In genomic region chr4:100510551-100510950, GRCh38 we compare ENCODE assay signal across 26 cellular contexts. TPM values are rescaled to one million over a fixed set of nuclear protein-coding genes. Genes with fewer than 3 reads are reported as not detected.
DNase-seq lines count a peak whose midpoint lies in the region; ATAC-seq and TF ChIP-seq lines count a peak whose summit lies in the region.
"Had no signal": no experiment of that assay in that cellular context is flagged by ENCODE, and none has a peak within 500 bp of the region (broad histone marks: within the 10 kb centered on the region; RNA-seq: fewer than 3 reads in every experiment).

No MANE protein-coding gene starts in this region.

- H2AFZ ChIP-seq in GM23248: peak overlapping the region; percentile 24

- peaks cover 11% of the 10 kb centered on the region for H3K27me3 Mint-ChIP-seq in T-helper 2 cell treated with Interferon-gamma antibody and Interleukin-4, amounts not matched to agents 5 μg/mL and 100 μg/mL, for 36 hours (ENCODE audit: low read depth)
- H3K27me3 Mint-ChIP-seq: brain had no signal

- H3K9ac ChIP-seq in GM23248: no peak overlapping the region

- H3K9me2 ChIP-seq in GM23248 (ENCODE audit: insufficient read depth): 0 out of 2 replicates have a peak, but pooled peaks cover 5% of the 10 kb centered on the region

- intact Hi-C loops in A673 (cut with micrococcal nuclease; ENCODE audit: unreplicated experiment): loop anchor here (2.0 to 10.0 kb wide), 2 partner anchors 138 to 224 kb away; no protein-coding TSS in a partner anchor
- intact Hi-C loops in breast epithelium (cut with DNase I; ENCODE audit: low total_unique reads): no loop called here

- H3K4me3 ChIP-seq in A673 (ENCODE audit: low read depth, low read length, poor library complexity, severe bottlenecking) (no peak overlapping the region), GM23248 (no peak overlapping the region), fibroblast of the aortic adventitia (ENCODE audit: low read depth, low read length) (no peak overlapping the region), breast epithelium (no peak overlapping the region)

- no peaks in the 10 kb centered on the region for H3K36me3 ChIP-seq in A673 (ENCODE audit: insufficient read depth, low read length, poor library complexity, severe bottlenecking)
- H3K36me3 ChIP-seq in GM23248 (ENCODE audit: low read depth): no peaks in the 10 kb centered on the region
- no peaks in the 10 kb centered on the region for H3K36me3 ChIP-seq in breast epithelium

- H4K20me1 ChIP-seq in GM23248 (ENCODE audit: insufficient read depth): no peaks in the 10 kb centered on the region

- peak overlapping the region; percentile 71 for H3K27ac ChIP-seq in A673 (ENCODE audit: low read depth, low read length, poor library complexity, severe bottlenecking)
- H3K27ac ChIP-seq in GM23248: peak overlapping the region; percentile 38; the same call in 1 of the 2 replicates
- no peak overlapping the region for H3K27ac ChIP-seq in breast epithelium
- H3K27ac ChIP-seq: RWPE1 had no signal

- peaks cover 60% of the 10 kb centered on the region for H3K4me1 ChIP-seq in A673 (ENCODE audit: insufficient read depth, low read length, poor library complexity, severe bottlenecking)
- H3K4me1 ChIP-seq in GM23248 (ENCODE audit: insufficient read depth): peaks cover 44% of the 10 kb centered on the region
- no peaks in the 10 kb centered on the region for H3K4me1 ChIP-seq in breast epithelium
- H3K4me1 ChIP-seq: Caco-2 had no signal

- TF ChIP-seq CTCF in A673 (conservative IDR thresholded peaks at IDR 0.05; ENCODE audit: low read depth, low read length) (no peak), fibroblast of the aortic adventitia (IDR thresholded peaks at IDR 0.05; ENCODE audit: insufficient read depth, low read length) (no peak), breast epithelium (IDR thresholded peaks at IDR 0.05) (no peak)

- H3F3A ChIP-seq in GM23248 (ENCODE audit: insufficient read depth): peaks cover 22% of the 10 kb centered on the region

- no peak for ATAC-seq in HG02938 (IDR thresholded peaks at IDR 0.05; ENCODE audit: unreplicated experiment)
- ATAC-seq in HG02623 (IDR thresholded peaks at IDR 0.05; ENCODE audit: unreplicated experiment): no peak

- in situ Hi-C loops in GM23248 (cut with MboI): no loop called here

- H3K4me2 ChIP-seq in GM23248 (ENCODE audit: unreplicated experiment): peak overlapping the region; percentile 14

- no peaks in the 10 kb centered on the region for H3K79me2 ChIP-seq in GM23248 (ENCODE audit: insufficient read depth)

- 4 to 5% methylated on average over 2 of the region's 2 CpGs for WGBS in GM23248 (ENCODE audit: low coverage in 1 of 2, low lambda C conversion rate in 2 of 2, missing lambda C conversion rate in 2 of 2), 2 experiments

- H3K27ac Mint-ChIP-seq in T-helper 2 cell treated with Interferon-gamma antibody and Interleukin-4, amounts not matched to agents 5 μg/mL and 100 μg/mL, for 36 hours: no peak overlapping the region
- H3K27ac Mint-ChIP-seq: natural killer cell; stimulated activated naive CD8-positive, alpha-beta T cell treated with anti-CD3 and anti-CD28 coated beads, Interleukin-15, Interleukin-2, amounts not matched to agents 100 ng/mL and 50 ng/mL, for 24 hours had no signal

- CTCF ChIA-PET in A673 (lab: Charles Lee): no interaction called here

- BruUV-seq in A673 (replicated peaks; lab: Mats Ljungman, UMichigan): no TSS peak

- DNase-seq in A673 (ENCODE audit: low spot score) (peak; percentile 89), GM23248 (peak; percentile 60), SKM-1 treated with dmso at 0.1 percent for 144 hours (lab: John Stamatoyannopoulos, UW; ENCODE audit: unreplicated experiment) (peak; percentile 47), fibroblast of the aortic adventitia (ENCODE audit: low read depth) (peak; percentile 57), breast epithelium (ENCODE audit: low spot score in 2 of 2) (no peak)
- DNase-seq in T-helper 2 cell treated with Interferon-gamma antibody and Interleukin-4, amounts not matched to agents 5 μg/mL and 100 μg/mL, for 36 hours (ENCODE audit: low spot score): no peak
- DNase-seq: activated CD4-positive, alpha-beta T cell treated with anti-CD3 and anti-CD28 coated beads, Interleukin-2, amount 50 U/mL, for 1 hour; activated naive CD4-positive, alpha-beta T cell; activated T-cell treated with anti-CD3 and anti-CD28 coated beads, Interleukin-2, amount 50 U/mL, for 48 hours; C1 segment of cervical spinal cord; Caco-2; DMS79 treated with DMSO at 0.1 percent for 48 hours; islet precursor cell; natural killer cell; NCI-H1092 treated with DMSO at 0.1 percent for 48 hours; NCI-H1930; T-helper 2 cell had no signal

- no peaks in the 10 kb centered on the region for H3K4me1 Mint-ChIP-seq in T-helper 2 cell treated with Interferon-gamma antibody and Interleukin-4, amounts not matched to agents 5 μg/mL and 100 μg/mL, for 36 hours (ENCODE audit: low read depth)

- H3K27me3 ChIP-seq in A673 (replicated peaks; ENCODE audit: insufficient read depth, low read depth, low read length, poor library complexity) (no peaks in the 10 kb centered on the region), GM23248 (replicated peaks; ENCODE audit: insufficient read depth) (no peaks in the 10 kb centered on the region), breast epithelium (no peaks in the 10 kb centered on the region)

- H3K9me3 Mint-ChIP-seq in T-helper 2 cell treated with Interferon-gamma antibody and Interleukin-4, amounts not matched to agents 5 μg/mL and 100 μg/mL, for 36 hours: no peaks in the 10 kb centered on the region
- H3K9me3 Mint-ChIP-seq: brain; stimulated activated naive CD8-positive, alpha-beta T cell treated with anti-CD3 and anti-CD28 coated beads, Interleukin-15, Interleukin-2, amounts not matched to agents 100 ng/mL and 50 ng/mL, for 24 hours had no signal

- POLR2A ChIA-PET in A673 (lab: Charles Lee; ENCODE audit: low non-redundant PET): no interaction called here

- no peaks in the 10 kb centered on the region for H3K36me3 Mint-ChIP-seq in T-helper 2 cell treated with Interferon-gamma antibody and Interleukin-4, amounts not matched to agents 5 μg/mL and 100 μg/mL, for 36 hours (ENCODE audit: low read depth)
- H3K36me3 Mint-ChIP-seq: brain, natural killer cell had no signal

- H3K9me3 ChIP-seq in A673 (ENCODE audit: low read depth, low read length, poor library complexity, severe bottlenecking): no peaks in the 10 kb centered on the region
- H3K9me3 ChIP-seq in GM23248 (ENCODE audit: low read depth): no peaks in the 10 kb centered on the region
- no peaks in the 10 kb centered on the region for H3K9me3 ChIP-seq in breast epithelium
- H3K9me3 ChIP-seq: Caco-2 had no signal

- H3K4me3 Mint-ChIP-seq in T-helper 2 cell treated with Interferon-gamma antibody and Interleukin-4, amounts not matched to agents 5 μg/mL and 100 μg/mL, for 36 hours: no peak overlapping the region
- H3K4me3 Mint-ChIP-seq: brain; stimulated activated naive CD8-positive, alpha-beta T cell treated with anti-CD3 and anti-CD28 coated beads, Interleukin-15, Interleukin-2, amounts not matched to agents 100 ng/mL and 50 ng/mL, for 24 hours had no signal

- TF ChIP-seq POLR2A in breast epithelium (IDR thresholded peaks at IDR 0.05): no peak

RNA-seq across cellular contexts. Expression of gene EMCN, which starts 7.3 kb away (rescaled TPM):
- total RNA-seq in A673 (2021): 7.8 and 7.9 TPM in 2 replicates
- total RNA-seq in GM23248 (2014; rRNA removed; shearing (Covaris generic)): 0.13 and 0.22 TPM in 2 replicates
- polyA plus RNA-seq in GM23248 (2016; fragmentation: Nextera tagmentation; extraction: Ambion mirVana): 1.0 TPM in 1 of 2 replicates, not detected in the other
- total RNA-seq in fibroblast of the aortic adventitia (ENCODE audit: low replicate concordance): 0.90 and 0.99 TPM in 2 replicates
- 10 to 100 TPM; 12.0 to 27.5 (median 23.9) TPM for total RNA-seq in breast epithelium
- total RNA-seq: Caco-2, chondrocyte, H1, natural killer cell, osteoblast, SK-MEL-5 had no signal
- polyA plus RNA-seq: H1 had no signal

Comparison
In these comparisons a context has a peak if more than half of its experiments do, and no peak if none do; other contexts are left out.
1. DNase-seq: peak in A673 (single experiment), GM23248 (single experiment), SKM-1 treated with dmso at 0.1 percent for 144 hours (single experiment) and fibroblast of the aortic adventitia (single experiment); none in T-helper 2 cell treated with Interferon-gamma antibody and Interleukin-4, amounts not matched to agents 5 μg/mL and 100 μg/mL, for 36 hours (single experiment) and breast epithelium (0 of 2).
2. H3K27ac ChIP-seq: peak in A673 (single experiment) and GM23248 (single experiment); none in breast epithelium (0 of 2).